ENCODE assay signal across 11 cellular contexts in genomic region chr19:5974721-5975387, GRCh38. TPM values are rescaled to one million over a fixed set of nuclear protein-coding genes. Genes with fewer than 3 reads are reported as not detected.
A peak's percentile ranks its signal among the peaks of the same experiment; 100 is the strongest.
DNase-seq lines count a peak whose midpoint lies in the region; ATAC-seq and TF ChIP-seq lines count a peak whose summit lies in the region.
"Had no signal": no experiment of that assay in that cellular context is flagged by ENCODE, and none has a peak within 500 bp of the region (broad histone marks: within the 10 kb centered on the region; RNA-seq: fewer than 3 reads in every experiment).

No MANE protein-coding gene starts in this region.

- H3K9me3 Mint-ChIP-seq in activated T-cell treated with anti-CD3 and anti-CD28 coated beads, Interleukin-2, amount 50 U/mL, for 4 hours: no peaks in the 10 kb centered on the region
- H3K9me3 Mint-ChIP-seq in stimulated activated naive CD8-positive, alpha-beta T cell treated with anti-CD3 and anti-CD28 coated beads, Interleukin-15, amount 100 ng/mL, for 72 hours: no peaks in the 10 kb centered on the region

- H3K4me1 ChIP-seq in left lung: peaks cover 23 to 70% of the 10 kb centered on the region in 2 donors

- H3K9me3 ChIP-seq in left lung: no peaks in the 10 kb centered on the region
- H3K9me3 ChIP-seq: HAP-1 had no signal

- intact Hi-C loops in left lung (cut with DNase I): no loop called here

- H3K4me1 Mint-ChIP-seq in activated T-cell treated with anti-CD3 and anti-CD28 coated beads, Interleukin-2, amount 50 U/mL, for 4 hours (ENCODE audit: low read depth): peaks cover 74% of the 10 kb centered on the region
- H3K4me1 Mint-ChIP-seq in stimulated activated naive CD8-positive, alpha-beta T cell treated with anti-CD3 and anti-CD28 coated beads, Interleukin-15, amount 100 ng/mL, for 72 hours: peaks cover 87% of the 10 kb centered on the region

- H3K27ac Mint-ChIP-seq in stimulated activated naive CD8-positive, alpha-beta T cell treated with anti-CD3 and anti-CD28 coated beads, Interleukin-15, amount 100 ng/mL, for 72 hours: peak overlapping the region; percentile 83 to 93

- DNase-seq in activated T-cell treated with anti-CD3 and anti-CD28 coated beads for 24 hours (ENCODE audit: low read depth) (peak; percentile 46), activated T-cell treated with anti-CD3 and anti-CD28 coated beads for 4 hours (no peak), left lung (peak in 1 of 2 donors; percentile 69), NCI-H1092 treated with DMSO at 0.1 percent for 48 hours (lab: John Stamatoyannopoulos, UW) (no peak), NCI-H774 (lab: John Stamatoyannopoulos, UW) (no peak)
- no peak for DNase-seq in activated T-cell treated with anti-CD3 and anti-CD28 coated beads, Interleukin-2, amount 50 U/mL, for 4 hours
- DNase-seq in stimulated activated naive CD8-positive, alpha-beta T cell treated with anti-CD3 and anti-CD28 coated beads, Interleukin-15, amount 100 ng/mL, for 72 hours: peak; percentile 49 to 73
- DNase-seq: midbrain, T-helper 9 cell had no signal

- peaks cover 26% of the 10 kb centered on the region for H3K36me3 Mint-ChIP-seq in activated T-cell treated with anti-CD3 and anti-CD28 coated beads, Interleukin-2, amount 50 U/mL, for 4 hours (ENCODE audit: insufficient read depth)

- peak overlapping the region; percentile 13 to 19 for H3K27ac ChIP-seq in left lung

- H3K27me3 Mint-ChIP-seq in activated T-cell treated with anti-CD3 and anti-CD28 coated beads, Interleukin-2, amount 50 U/mL, for 4 hours (ENCODE audit: low read depth): no peaks in the 10 kb centered on the region
- H3K27me3 Mint-ChIP-seq in stimulated activated naive CD8-positive, alpha-beta T cell treated with anti-CD3 and anti-CD28 coated beads, Interleukin-15, amount 100 ng/mL, for 72 hours: no peaks in the 10 kb centered on the region

- no peak overlapping the region for H3K4me3 ChIP-seq in left lung
- H3K4me3 ChIP-seq: HAP-1 had no signal

- TF ChIP-seq CTCF in left lung (IDR thresholded peaks at IDR 0.05): no peak

- H3K36me3 ChIP-seq in left lung: peaks cover 0 to 24% of the 10 kb centered on the region in 2 donors

- H3K27me3 ChIP-seq in left lung: no peaks in the 10 kb centered on the region

- H3K4me3 Mint-ChIP-seq in activated T-cell treated with anti-CD3 and anti-CD28 coated beads, Interleukin-2, amount 50 U/mL, for 4 hours: peak overlapping the region; percentile 98
- peak overlapping the region; percentile 100 for H3K4me3 Mint-ChIP-seq in stimulated activated naive CD8-positive, alpha-beta T cell treated with anti-CD3 and anti-CD28 coated beads, Interleukin-15, amount 100 ng/mL, for 72 hours

- ATAC-seq in activated T-cell treated with anti-CD3 and anti-CD28 coated beads, Interleukin-2, amount 50 U/mL, for 4 hours: peak; percentile 29 to 41
- ATAC-seq in left lung (peak; percentile 41), HG03159 (IDR thresholded peaks at IDR 0.05; ENCODE audit: unreplicated experiment) (no peak)
- peak; percentile 73 for ATAC-seq in stimulated activated naive CD8-positive, alpha-beta T cell treated with anti-CD3 and anti-CD28 coated beads, Interleukin-15, amount 100 ng/mL, for 72 hours

RNA-seq across cellular contexts. Expression of gene RANBP3, which starts 3.1 kb away (rescaled TPM):
- 100 to 1,000 TPM; 101 to 104 (median 103) TPM for total RNA-seq in activated T-cell treated with anti-CD3 and anti-CD28 coated beads, Interleukin-2, amount 50 U/mL, for 4 hours
- 10 to 100 TPM; 64.6 to 69.0 TPM for total RNA-seq in left lung

Comparison
In these comparisons a context has a peak if more than half of its experiments do, and no peak if none do; other contexts are left out.
1. DNase-seq: peak in activated T-cell treated with anti-CD3 and anti-CD28 coated beads for 24 hours (single experiment) and stimulated activated naive CD8-positive, alpha-beta T cell treated with anti-CD3 and anti-CD28 coated beads, Interleukin-15, amount 100 ng/mL, for 72 hours (2 of 2); none in activated T-cell treated with anti-CD3 and anti-CD28 coated beads for 4 hours (single experiment), activated T-cell treated with anti-CD3 and anti-CD28 coated beads, Interleukin-2, amount 50 U/mL, for 4 hours (single experiment), NCI-H1092 treated with DMSO at 0.1 percent for 48 hours (single experiment) and NCI-H774 (single experiment).